In genomic region chr16:24737391-24737871, GRCh38 we compare ENCODE assay signal across 1 cellular context.
TF ChIP-seq lines count a peak whose summit lies in the region.

No MANE protein-coding gene starts in this region.

TF ChIP-seq in IMR-90, 13 proteins besides CTCF, POLR2A, EP300 and RAD21:
- peak; percentile 31; the same call in 1 of the 2 replicates for TF ChIP-seq FOS (IDR thresholded peaks at IDR 0.05; ENCODE audit: low read depth, low read length)
- TF ChIP-seq SMC3 (IDR thresholded peaks at IDR 0.05; ENCODE audit: low read depth, low read length): no peak
- no peak for TF ChIP-seq RCOR1 (IDR thresholded peaks at IDR 0.05; ENCODE audit: insufficient replicate concordance, low read length)
- TF ChIP-seq NFE2L2 (IDR thresholded peaks at IDR 0.05; ENCODE audit: low read depth, low read length): peak; percentile 36; the same call in 1 of the 2 replicates
- TF ChIP-seq MAFK (IDR thresholded peaks at IDR 0.05; ENCODE audit: low read depth, low read length): peak; percentile 65
- TF ChIP-seq CEBPB (IDR thresholded peaks at IDR 0.05; ENCODE audit: low read depth, low read length): no peak
TF ChIP-seq in IMR-90: peak in this region for 3.
